8 cellular contexts compared by ENCODE assay signal in genomic region chr1:205301220-205301821, GRCh38. TPM values are rescaled to one million over a fixed set of nuclear protein-coding genes. Genes with fewer than 3 reads are reported as not detected.
DNase-seq lines count a peak whose midpoint lies in the region; ATAC-seq and TF ChIP-seq lines count a peak whose summit lies in the region.

No MANE protein-coding gene starts in this region.

- TF ChIP-seq POLR2A in testis (IDR thresholded peaks at IDR 0.05) (no peak), erythroblast (IDR thresholded peaks at IDR 0.05; ENCODE audit: low read length) (no peak)

- in situ Hi-C loops in GM13976 (cut with MboI; ENCODE audit: low sequenced_read_pairs, unreplicated experiment) = no loop called here

- TF ChIP-seq CTCF in AG04449 (IDR thresholded peaks at IDR 0.05; ENCODE audit: insufficient read depth, low read length, missing control alignments) (no peak), WERI-Rb-1 (IDR thresholded peaks at IDR 0.05; ENCODE audit: low read depth, low read length) (no peak), testis (IDR thresholded peaks at IDR 0.05) (no peak), GM13976 (IDR thresholded peaks at IDR 0.05; ENCODE audit: borderline replicate concordance, control extremely low read depth, extremely low read depth, insufficient read depth, missing control alignments) (no peak)

- no peak overlapping the region; the same call in 1 of the 2 replicates for H3K4me3 ChIP-seq in AG04449 (ENCODE audit: low read depth, low read length)
- H3K4me3 ChIP-seq in HUES6 (ENCODE audit: low read depth, low read length) = peak overlapping the region; percentile 49
- H3K4me3 ChIP-seq in WERI-Rb-1 (ENCODE audit: low read depth, low read length) = peak overlapping the region; percentile 33
- H3K4me3 ChIP-seq in iPS-20b (ENCODE audit: low read length) = peak overlapping the region; percentile 43
- no peak overlapping the region for H3K4me3 ChIP-seq in testis

- peak; percentile 92 for DNase-seq in AG04449 (ENCODE audit: low read depth, low spot score)
- DNase-seq in WERI-Rb-1 = peak; percentile 98
- DNase-seq in testis = peak; percentile 86
- no peak for DNase-seq in erythroblast (lab: John Stamatoyannopoulos, UW)
- no peak for DNase-seq in GM13976 (ENCODE audit: low spot score)

- peaks cover 42% of the 10 kb centered on the region for H3K36me3 ChIP-seq in HUES6 (ENCODE audit: control insufficient read depth, insufficient read depth, low read length)
- H3K36me3 ChIP-seq in WERI-Rb-1 = peaks cover 45% of the 10 kb centered on the region
- H3K36me3 ChIP-seq in iPS-20b (ENCODE audit: insufficient read depth, low read depth, low read length) = peaks cover 42% of the 10 kb centered on the region
- H3K36me3 ChIP-seq in testis (ENCODE audit: low read depth, missing control alignments) = no peaks in the 10 kb centered on the region

- no peak for ATAC-seq in GM18517 (IDR thresholded peaks at IDR 0.05; ENCODE audit: unreplicated experiment)

- intact Hi-C loops in testis (cut with DNase I; ENCODE audit: low total_unique reads) = no loop called here

- H3K4me1 ChIP-seq in HUES6 (ENCODE audit: control insufficient read depth, insufficient read depth, low read length) (peaks cover 52% of the 10 kb centered on the region), iPS-20b (ENCODE audit: insufficient read depth, low read length) (peaks cover 34% of the 10 kb centered on the region), testis (peaks cover 15% of the 10 kb centered on the region)

- CTCF ChIA-PET in AG04449 (lab: Yijun Ruan, JAX) = interaction anchor here (6.9 to 17.6 kb wide), 2 partner anchors 19 to 28 kb away, joined by 69 to 221 read pairs; partner anchors contain the start of gene NUAK2

- POLR2A ChIA-PET in AG04449 (lab: Yijun Ruan, JAX) = interaction anchor here (0.6 to 4.7 kb wide), 5 partner anchors 13 to 1441 kb away, joined by 3 to 25 read pairs (median 5); partner anchors contain the start of gene NUAK2

- H3K9ac ChIP-seq in HUES6 (ENCODE audit: low read length) (peak overlapping the region; percentile 92), iPS-20b (ENCODE audit: low read depth, low read length) (peak overlapping the region; percentile 85)

- 21 to 33% methylated on average over 10 to 14 of the region's 14 CpGs for WGBS in testis, 2 donors

- H3K27me3 ChIP-seq in HUES6 (ENCODE audit: control insufficient read depth, insufficient read depth, low read length) = no peaks in the 10 kb centered on the region
- H3K27me3 ChIP-seq in WERI-Rb-1 (ENCODE audit: insufficient read depth, low read depth, severe bottlenecking) = no peaks in the 10 kb centered on the region
- H3K27me3 ChIP-seq in iPS-20b (ENCODE audit: insufficient read depth, low read length) = no peaks in the 10 kb centered on the region
- no peaks in the 10 kb centered on the region for H3K27me3 ChIP-seq in testis

- H3K27ac ChIP-seq in HUES6 (ENCODE audit: low read depth, low read length) (peak overlapping the region; percentile 99), WERI-Rb-1 (peak overlapping the region; percentile 93), iPS-20b (ENCODE audit: low read length) (peak overlapping the region; percentile 91), testis (peak overlapping the region in 1 of 2 donors; percentile 39)

- no peaks in the 10 kb centered on the region for H3K9me3 ChIP-seq in HUES6 (ENCODE audit: control insufficient read depth, insufficient read depth, low read depth, low read length)
- no peaks in the 10 kb centered on the region for H3K9me3 ChIP-seq in WERI-Rb-1 (ENCODE audit: severe bottlenecking)
- no peaks in the 10 kb centered on the region for H3K9me3 ChIP-seq in iPS-20b (ENCODE audit: insufficient read depth, low read depth, low read length)
- no peaks in the 10 kb centered on the region for H3K9me3 ChIP-seq in testis

RNA-seq across cellular contexts. Expression of gene NUAK2, which starts 20.2 kb away (rescaled TPM):
- total RNA-seq in testis = 10 to 100 TPM; 13.4 to 19.6 TPM
- polyA plus RNA-seq in testis (ENCODE audit: insufficient read depth, low read depth, low replicate concordance) = 7.2 TPM

RNA-seq across cellular contexts. Expression of gene KLHDC8A, which starts 55.4 kb away (rescaled TPM):
- total RNA-seq in testis = 10 to 100 TPM; 11.7 to 12.9 TPM
- polyA plus RNA-seq in testis (ENCODE audit: insufficient read depth, low read depth, low replicate concordance) = 10.5 TPM

Comparison
In these comparisons a context has a peak if more than half of its experiments do, and no peak if none do; other contexts are left out.
1. DNase-seq: peak in AG04449 (single experiment), WERI-Rb-1 (single experiment) and testis (single experiment); none in erythroblast (0 of 2) and GM13976 (single experiment).
2. H3K4me3 ChIP-seq: peak in HUES6 (single experiment), WERI-Rb-1 (single experiment) and iPS-20b (single experiment); none in AG04449 (single experiment) and testis (0 of 2).